ENCODE assay signal across 12 cellular contexts in the genomic region with DNA sequence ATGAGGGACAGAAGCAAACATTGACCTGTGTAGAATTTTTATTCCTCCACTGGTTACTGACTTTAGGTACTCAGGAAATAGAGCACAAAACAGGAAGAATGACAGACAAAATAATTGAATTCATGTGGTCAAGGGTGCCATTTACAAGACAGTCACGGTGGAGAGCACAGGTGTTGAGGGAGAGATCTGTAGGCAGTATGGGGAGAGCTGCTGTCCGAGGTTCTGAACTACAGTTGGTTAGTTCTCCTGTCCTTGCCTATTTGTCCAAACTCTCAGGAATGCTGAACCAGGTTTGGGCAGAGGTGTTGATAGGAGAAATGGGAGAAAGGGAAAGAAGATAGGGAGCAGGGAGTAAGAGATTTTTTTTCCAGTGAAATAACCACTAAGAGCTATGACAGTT.
DNase-seq lines count a peak whose midpoint lies in the region; FAIRE-seq and TF ChIP-seq lines count a peak whose summit lies in the region.
"Had no signal": no experiment of that assay in that cellular context is flagged by ENCODE, and none has a peak within 500 bp of the region (broad histone marks: within the 10 kb centered on the region; RNA-seq: fewer than 3 reads in every experiment).

No MANE protein-coding gene starts in this region.

- dilution Hi-C loops in endothelial cell of umbilical vein (cut with MboI; ENCODE audit: extremely low pct_ligation_motif_present, low sequenced_read_pairs) = no loop called here

- H3K4me1 ChIP-seq in OCI-LY7 (ENCODE audit: insufficient read depth, low read length, poor library complexity, severe bottlenecking) (no peaks in the 10 kb centered on the region), endothelial cell of umbilical vein (ENCODE audit: control insufficient read depth, extremely low read depth, insufficient read depth, low read length) (peaks cover 18% of the 10 kb centered on the region)
- H3K4me1 ChIP-seq: BLaER1 had no signal

- H3K4me2 ChIP-seq in OCI-LY7 (ENCODE audit: low read length) (no peak overlapping the region), endothelial cell of umbilical vein (ENCODE audit: insufficient read depth, low read length) (no peak overlapping the region)
- H3K4me2 ChIP-seq: BLaER1 had no signal

- DNase-seq in activated CD4-positive, alpha-beta T cell treated with anti-CD3 and anti-CD28 coated beads, Interleukin-2, amount 10 ng/mL, durations not matched to agents 7 days and 5 days = peak; percentile 26
- no peak for DNase-seq in activated CD4-positive, alpha-beta T cell treated with anti-CD3 and anti-CD28 coated beads, Interleukin-2, amount 50 U/mL, for 1 hour
- DNase-seq in OCI-LY7 (ENCODE audit: low spot score) (peak; percentile 4), endothelial cell of umbilical vein (ENCODE audit: low read depth, low spot score) (peak; percentile 47), retina (peak; percentile 18), SHP77 (lab: John Stamatoyannopoulos, UW) (no peak), midbrain (lab: John Stamatoyannopoulos, UW) (no peak), SIG-M5 treated with dmso at 0.1 percent for 504 hours (lab: John Stamatoyannopoulos, UW; ENCODE audit: unreplicated experiment) (no peak)
- DNase-seq: activated naive CD8-positive, alpha-beta T cell treated with anti-CD3 and anti-CD28 coated beads, Interleukin-2, amount 10 ng/mL, durations not matched to agents 7 days and 5 days; SIG-M5 had no signal

- H3K27ac ChIP-seq in OCI-LY7 (ENCODE audit: low read depth, low read length, poor library complexity, severe bottlenecking) (no peak overlapping the region), endothelial cell of umbilical vein (ENCODE audit: insufficient read depth, low read depth, low read length) (no peak overlapping the region)
- H3K27ac ChIP-seq: BLaER1 had no signal

- H3K9me1 ChIP-seq in endothelial cell of umbilical vein (replicated peaks; ENCODE audit: control insufficient read depth, extremely low read depth, insufficient read depth, low read length) = no peaks in the 10 kb centered on the region

- intact Hi-C loops in OCI-LY7 (cut with micrococcal nuclease; ENCODE audit: unreplicated experiment) = no loop called here
- intact Hi-C loops in endothelial cell of umbilical vein (cut with micrococcal nuclease) = loop anchor here (5.0 kb wide), 1 partner anchor 108 kb away; no protein-coding TSS in a partner anchor

- CTCF ChIA-PET in activated CD4-positive, alpha-beta T cell treated with anti-CD3 and anti-CD28 coated beads, Interleukin-2, amount 10 ng/mL, durations not matched to agents 7 days and 5 days (lab: Charles Lee) = no interaction called here
- CTCF ChIA-PET in OCI-LY7 (lab: Charles Lee; ENCODE audit: unreplicated experiment) = no interaction called here
- CTCF ChIA-PET in endothelial cell of umbilical vein (lab: Charles Lee) = no interaction called here

- BruUV-seq in OCI-LY7 (replicated peaks; lab: Mats Ljungman, UMichigan) (no TSS peak), endothelial cell of umbilical vein (replicated peaks; lab: Mats Ljungman, UMichigan) (no TSS peak)

- no peaks in the 10 kb centered on the region for H3K36me3 Mint-ChIP-seq in activated CD4-positive, alpha-beta T cell treated with anti-CD3 and anti-CD28 coated beads, Interleukin-2, amount 10 ng/mL, durations not matched to agents 7 days and 5 days (ENCODE audit: low read depth)
- H3K36me3 Mint-ChIP-seq: activated naive CD8-positive, alpha-beta T cell treated with anti-CD3 and anti-CD28 coated beads, Interleukin-2, amount 10 ng/mL, durations not matched to agents 7 days and 5 days had no signal

- peak; percentile 21 for FAIRE-seq in endothelial cell of umbilical vein (lab: Jason Lieb, UNC)
- FAIRE-seq: islet of Langerhans had no signal

- no peak overlapping the region for H3K27ac Mint-ChIP-seq in activated CD4-positive, alpha-beta T cell treated with anti-CD3 and anti-CD28 coated beads, Interleukin-2, amount 10 ng/mL, durations not matched to agents 7 days and 5 days
- H3K27ac Mint-ChIP-seq: activated naive CD8-positive, alpha-beta T cell treated with anti-CD3 and anti-CD28 coated beads, Interleukin-2, amount 10 ng/mL, durations not matched to agents 7 days and 5 days had no signal

- no peaks in the 10 kb centered on the region for H3K27me3 Mint-ChIP-seq in activated CD4-positive, alpha-beta T cell treated with anti-CD3 and anti-CD28 coated beads, Interleukin-2, amount 10 ng/mL, durations not matched to agents 7 days and 5 days

- no peaks in the 10 kb centered on the region for H4K20me1 ChIP-seq in OCI-LY7 (ENCODE audit: insufficient read depth, low read length)
- H4K20me1 ChIP-seq in endothelial cell of umbilical vein (replicated peaks; ENCODE audit: control insufficient read depth, extremely low read depth, insufficient read depth, low read length) = no peaks in the 10 kb centered on the region
- H4K20me1 ChIP-seq: BLaER1 had no signal

- H3K9ac ChIP-seq in endothelial cell of umbilical vein (replicated peaks; ENCODE audit: extremely low read depth, insufficient read depth, low read length) = no peak overlapping the region
- H3K9ac ChIP-seq: BLaER1 had no signal

- no peak for TF ChIP-seq POLR2A in endothelial cell of umbilical vein (IDR thresholded peaks at IDR 0.05; ENCODE audit: low read depth, low read length)

- no peaks in the 10 kb centered on the region for H3K79me2 ChIP-seq in OCI-LY7 (ENCODE audit: insufficient read depth, low read depth, low read length)
- H3K79me2 ChIP-seq in endothelial cell of umbilical vein (ENCODE audit: control insufficient read depth, insufficient read depth, low read length) = no peaks in the 10 kb centered on the region

- H3K4me3 ChIP-seq in OCI-LY7 (ENCODE audit: low read depth, low read length, poor library complexity, severe bottlenecking) = no peak overlapping the region
- H3K4me3 ChIP-seq in endothelial cell of umbilical vein (replicated peaks in 1 of 3; ENCODE audit: insufficient read depth in 1 of 3, low read depth in 1 of 3, low read length in 3 of 3) = no peak overlapping the region
- H3K4me3 ChIP-seq: BLaER1 had no signal

- H3K9me2 ChIP-seq in OCI-LY7 (ENCODE audit: insufficient read depth, low read length) = no peaks in the 10 kb centered on the region

- H3K4me3 Mint-ChIP-seq in activated CD4-positive, alpha-beta T cell treated with anti-CD3 and anti-CD28 coated beads, Interleukin-2, amount 10 ng/mL, durations not matched to agents 7 days and 5 days = no peak overlapping the region
- H3K4me3 Mint-ChIP-seq: activated naive CD8-positive, alpha-beta T cell treated with anti-CD3 and anti-CD28 coated beads, Interleukin-2, amount 10 ng/mL, durations not matched to agents 7 days and 5 days had no signal

- no peaks in the 10 kb centered on the region for H3K9me3 Mint-ChIP-seq in activated CD4-positive, alpha-beta T cell treated with anti-CD3 and anti-CD28 coated beads, Interleukin-2, amount 10 ng/mL, durations not matched to agents 7 days and 5 days

- POLR2A ChIA-PET in activated CD4-positive, alpha-beta T cell treated with anti-CD3 and anti-CD28 coated beads, Interleukin-2, amount 10 ng/mL, durations not matched to agents 7 days and 5 days (lab: Charles Lee) = no interaction called here
- POLR2A ChIA-PET in OCI-LY7 (lab: Charles Lee) (interaction anchor here (0.6 kb wide), 1 partner anchor 1312 kb away, joined by 3 read pairs; no protein-coding TSS in a partner anchor), endothelial cell of umbilical vein (lab: Charles Lee) (no interaction called here)

- H3K9me3 ChIP-seq in OCI-LY7 (ENCODE audit: low read length) (no peaks in the 10 kb centered on the region), endothelial cell of umbilical vein (replicated peaks; ENCODE audit: control insufficient read depth, insufficient read depth, low read length) (no peaks in the 10 kb centered on the region)
- H3K9me3 ChIP-seq: BLaER1 had no signal

- no peaks in the 10 kb centered on the region for H3K27me3 ChIP-seq in endothelial cell of umbilical vein (ENCODE audit: control insufficient read depth in 2 of 2, insufficient read depth in 2 of 2, low read length in 2 of 2)
- H3K27me3 ChIP-seq: BLaER1 had no signal

- H2AFZ ChIP-seq in OCI-LY7 (ENCODE audit: low read length) (no peak overlapping the region), endothelial cell of umbilical vein (ENCODE audit: low read depth, low read length) (no peak overlapping the region)

- H3K36me3 ChIP-seq in OCI-LY7 (ENCODE audit: insufficient read depth, low read length) (no peaks in the 10 kb centered on the region), endothelial cell of umbilical vein (ENCODE audit: control insufficient read depth in 2 of 2, extremely low read depth in 1 of 2, insufficient read depth in 2 of 2, low read length in 2 of 2) (no peaks in the 10 kb centered on the region)
- H3K36me3 ChIP-seq: BLaER1 had no signal

- TF ChIP-seq CTCF in OCI-LY7 (conservative IDR thresholded peaks at IDR 0.05; ENCODE audit: low read length) (no peak), endothelial cell of umbilical vein (IDR thresholded peaks at IDR 0.05; ENCODE audit: extremely low read depth in 1 of 2, insufficient read depth in 1 of 2, low read depth in 1 of 2, low read length in 2 of 2) (no peak)

- H3K4me1 Mint-ChIP-seq in activated CD4-positive, alpha-beta T cell treated with anti-CD3 and anti-CD28 coated beads, Interleukin-2, amount 10 ng/mL, durations not matched to agents 7 days and 5 days = no peaks in the 10 kb centered on the region
- H3K4me1 Mint-ChIP-seq: activated naive CD8-positive, alpha-beta T cell treated with anti-CD3 and anti-CD28 coated beads, Interleukin-2, amount 10 ng/mL, durations not matched to agents 7 days and 5 days had no signal

TF ChIP-seq in endothelial cell of umbilical vein, 7 proteins besides CTCF, POLR2A, EP300 and RAD21:
- TF ChIP-seq EZH2 (IDR thresholded peaks at IDR 0.05; ENCODE audit: borderline replicate concordance, low read depth, low read length, severe bottlenecking) (no peak), POLR2AphosphoS5 (IDR thresholded peaks at IDR 0.05; ENCODE audit: insufficient read depth, low read depth, low read length) (no peak), FOS (IDR thresholded peaks at IDR 0.05; ENCODE audit: borderline replicate concordance, insufficient read depth, low read length) (no peak), MYC (IDR thresholded peaks at IDR 0.05; ENCODE audit: low read depth, low read length) (no peak), JUN (IDR thresholded peaks at IDR 0.05; ENCODE audit: borderline replicate concordance, insufficient read depth, insufficient read length, low read depth) (no peak), GATA2 (IDR thresholded peaks at IDR 0.05; ENCODE audit: insufficient read depth, insufficient read length, low read depth, low read length) (no peak)
- TF ChIP-seq, protein P1, sequence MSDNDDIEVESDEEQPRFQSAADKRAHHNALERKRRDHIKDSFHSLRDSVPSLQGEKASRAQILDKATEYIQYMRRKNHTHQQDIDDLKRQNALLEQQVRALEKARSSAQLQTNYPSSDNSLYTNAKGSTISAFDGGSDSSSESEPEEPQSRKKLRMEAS (IDR thresholded peaks at IDR 0.05; ENCODE audit: insufficient read depth, insufficient read length) = no peak

Comparison
In these comparisons a context has a peak if more than half of its experiments do, and no peak if none do; other contexts are left out.
1. DNase-seq: peak in activated CD4-positive, alpha-beta T cell treated with anti-CD3 and anti-CD28 coated beads, Interleukin-2, amount 10 ng/mL, durations not matched to agents 7 days and 5 days (single experiment), OCI-LY7 (single experiment), endothelial cell of umbilical vein (single experiment) and retina (single experiment); none in activated CD4-positive, alpha-beta T cell treated with anti-CD3 and anti-CD28 coated beads, Interleukin-2, amount 50 U/mL, for 1 hour (single experiment), SHP77 (0 of 2), midbrain (single experiment) and SIG-M5 treated with dmso at 0.1 percent for 504 hours (single experiment).